In genomic region chr20:58340151-58340550, GRCh38 we compare ENCODE assay signal across 20 cellular contexts. TPM values are rescaled to one million over a fixed set of nuclear protein-coding genes. Genes with fewer than 3 reads are reported as not detected.
A peak's percentile ranks its signal among the peaks of the same experiment; 100 is the strongest.
DNase-seq lines count a peak whose midpoint lies in the region; ATAC-seq and TF ChIP-seq lines count a peak whose summit lies in the region.
"Had no signal": no experiment of that assay in that cellular context is flagged by ENCODE, and none has a peak within 500 bp of the region (broad histone marks: within the 10 kb centered on the region; RNA-seq: fewer than 3 reads in every experiment).

No MANE protein-coding gene starts in this region.

- peaks cover 6% of the 10 kb centered on the region for H3K36me3 ChIP-seq in breast epithelium
- H3K36me3 ChIP-seq in RWPE2 (ENCODE audit: low read depth) = peaks cover 18% of the 10 kb centered on the region

- H3K27ac ChIP-seq in breast epithelium (no peak overlapping the region), RWPE2 (ENCODE audit: poor library complexity, severe bottlenecking) (peak overlapping the region; percentile 99)
- H3K27ac ChIP-seq: HL-60 had no signal

- H3K9me3 ChIP-seq in breast epithelium = no peaks in the 10 kb centered on the region
- no peaks in the 10 kb centered on the region for H3K9me3 ChIP-seq in RWPE2 (ENCODE audit: severe bottlenecking)

- H3K4me3 ChIP-seq in breast epithelium (no peak overlapping the region), RWPE2 (ENCODE audit: severe bottlenecking) (no peak overlapping the region)
- H3K4me3 ChIP-seq: BLaER1 treated with 17β-estradiol and CSF1 and Interleukin-3, amounts not matched to agents 10 nM and 100 nM; MG63 had no signal

- POLR2A ChIA-PET in MCF 10A (lab: Yijun Ruan, JAX) = interaction anchor here (0.9 to 1.0 kb wide), 2 partner anchors 9 to 49 kb away, joined by 3 to 4 read pairs; partner anchors contain the start of gene VAPB

- ATAC-seq in RWPE2 (ENCODE audit: low read depth) (no peak), HG02938 (IDR thresholded peaks at IDR 0.05; ENCODE audit: unreplicated experiment) (no peak)
- no peak for ATAC-seq in natural killer cell treated with Interleukin-12 subunit alpha and Interleukin-12 subunit beta and Interleukin-15 and Interleukin-18, amount 100 ng/mL, for 72 hours
- ATAC-seq: Panc1, Right ventricle myocardium inferior had no signal

- CTCF ChIA-PET in MCF 10A (lab: Yijun Ruan, JAX) = interaction anchor here (0.5 kb wide), 1 partner anchor 91 kb away, joined by 3 read pairs; no protein-coding TSS in a partner anchor

- intact Hi-C loops in MCF 10A (cut with micrococcal nuclease) (no loop called here), breast epithelium (cut with DNase I; ENCODE audit: low total_unique reads) (no loop called here)

- peaks cover 14% of the 10 kb centered on the region for H3K36me3 Mint-ChIP-seq in MCF 10A (ENCODE audit: insufficient read depth, unreplicated experiment)
- peaks cover 7% of the 10 kb centered on the region for H3K36me3 Mint-ChIP-seq in natural killer cell treated with Interleukin-12 subunit alpha and Interleukin-12 subunit beta and Interleukin-15 and Interleukin-18, amount 100 ng/mL, for 72 hours

- no peak for TF ChIP-seq CTCF in MCF 10A (IDR thresholded peaks at IDR 0.05; ENCODE audit: unreplicated experiment)
- TF ChIP-seq CTCF in breast epithelium (IDR thresholded peaks at IDR 0.05) = no peak
- no peak for TF ChIP-seq CTCF in RWPE2 (IDR thresholded peaks at IDR 0.05; ENCODE audit: poor library complexity, severe bottlenecking)

- H3K27me3 ChIP-seq in breast epithelium = no peaks in the 10 kb centered on the region
- no peaks in the 10 kb centered on the region for H3K27me3 ChIP-seq in RWPE2 (ENCODE audit: insufficient read depth, poor library complexity, severe bottlenecking)
- H3K27me3 ChIP-seq: BLaER1 treated with 17β-estradiol and CSF1 and Interleukin-3, amounts not matched to agents 10 nM and 100 nM; MG63 had no signal

- no peaks in the 10 kb centered on the region for H3K9me3 Mint-ChIP-seq in MCF 10A (ENCODE audit: unreplicated experiment)
- H3K9me3 Mint-ChIP-seq in natural killer cell treated with Interleukin-12 subunit alpha and Interleukin-12 subunit beta and Interleukin-15 and Interleukin-18, amount 100 ng/mL, for 72 hours = peaks cover 6% of the 10 kb centered on the region
- H3K9me3 Mint-ChIP-seq: IgD-negative memory B cell had no signal

- no peak overlapping the region for H3K4me3 Mint-ChIP-seq in MCF 10A (ENCODE audit: unreplicated experiment)
- peak overlapping the region; percentile 43 for H3K4me3 Mint-ChIP-seq in natural killer cell treated with Interleukin-12 subunit alpha and Interleukin-12 subunit beta and Interleukin-15 and Interleukin-18, amount 100 ng/mL, for 72 hours
- H3K4me3 Mint-ChIP-seq: IgD-negative memory B cell had no signal

- H3K27me3 Mint-ChIP-seq in MCF 10A (ENCODE audit: insufficient read depth, unreplicated experiment) = no peaks in the 10 kb centered on the region
- H3K27me3 Mint-ChIP-seq in natural killer cell treated with Interleukin-12 subunit alpha and Interleukin-12 subunit beta and Interleukin-15 and Interleukin-18, amount 100 ng/mL, for 72 hours = no peaks in the 10 kb centered on the region
- H3K27me3 Mint-ChIP-seq: IgD-negative memory B cell had no signal

- peaks cover 28% of the 10 kb centered on the region for H3K4me1 Mint-ChIP-seq in MCF 10A (ENCODE audit: insufficient read depth, unreplicated experiment)
- peaks cover 44 to 46% of the 10 kb centered on the region in 2 donors for H3K4me1 Mint-ChIP-seq in natural killer cell treated with Interleukin-12 subunit alpha and Interleukin-12 subunit beta and Interleukin-15 and Interleukin-18, amount 100 ng/mL, for 72 hours (ENCODE audit: low read depth in 2 of 2)

- peak overlapping the region; percentile 81 for H3K27ac Mint-ChIP-seq in MCF 10A (ENCODE audit: low read depth, unreplicated experiment)
- H3K27ac Mint-ChIP-seq in natural killer cell treated with Interleukin-12 subunit alpha and Interleukin-12 subunit beta and Interleukin-15 and Interleukin-18, amount 100 ng/mL, for 72 hours = peak overlapping the region; percentile 47 to 64

- BruUV-seq in MCF 10A (replicated peaks; lab: Mats Ljungman, UMichigan) = no TSS peak

- DNase-seq in MCF 10A (ENCODE audit: unreplicated experiment) (no peak), breast epithelium (ENCODE audit: low spot score in 2 of 2) (no peak), RWPE2 (ENCODE audit: low spot score) (no peak), NCI-H524 treated with DMSO at 0.1 percent for 48 hours (lab: John Stamatoyannopoulos, UW) (no peak), dedifferentiated amniotic fluid mesenchymal stem cell (ENCODE audit: extremely low spot score) (no peak)
- DNase-seq in natural killer cell treated with Interleukin-12 subunit alpha and Interleukin-12 subunit beta and Interleukin-15 and Interleukin-18, amount 100 ng/mL, for 72 hours (ENCODE audit: low spot score) = no peak
- DNase-seq: DMS79, Karpas-422, NCI-H1092, NCI-H1436 treated with DMSO at 0.1 percent for 48 hours, NCI-H2029, NCI-H345, NCI-H526 had no signal

- no peaks in the 10 kb centered on the region for H3K4me1 ChIP-seq in breast epithelium
- H3K4me1 ChIP-seq in RWPE2 (ENCODE audit: insufficient read depth, poor library complexity, severe bottlenecking) = peaks cover 54% of the 10 kb centered on the region

- TF ChIP-seq POLR2A in breast epithelium (IDR thresholded peaks at IDR 0.05) = no peak

RNA-seq across cellular contexts. Expression of gene RAB22A, which starts 30.6 kb away (rescaled TPM):
- 18.4 and 18.9 TPM in 2 replicates for total RNA-seq in MCF 10A (2022)
- total RNA-seq in breast epithelium = 10 to 100 TPM; 17.7 to 22.4 (median 22.2) TPM
- 10 to 100 TPM; 12.2 to 16.2 TPM for total RNA-seq in natural killer cell treated with Interleukin-12 subunit alpha and Interleukin-12 subunit beta and Interleukin-15 and Interleukin-18, amount 100 ng/mL, for 72 hours

RNA-seq across cellular contexts. Expression of gene VAPB, which starts 48.9 kb away (rescaled TPM):
- 60.4 and 61.2 TPM in 2 replicates for total RNA-seq in MCF 10A (2022)
- total RNA-seq in breast epithelium = 10 to 100 TPM; 18.6 to 18.9 (median 18.7) TPM
- total RNA-seq in natural killer cell treated with Interleukin-12 subunit alpha and Interleukin-12 subunit beta and Interleukin-15 and Interleukin-18, amount 100 ng/mL, for 72 hours = 10 to 100 TPM; 30.0 to 34.3 TPM
